Comparison of ENCODE assay signal across 14 cellular contexts in the genomic region with DNA sequence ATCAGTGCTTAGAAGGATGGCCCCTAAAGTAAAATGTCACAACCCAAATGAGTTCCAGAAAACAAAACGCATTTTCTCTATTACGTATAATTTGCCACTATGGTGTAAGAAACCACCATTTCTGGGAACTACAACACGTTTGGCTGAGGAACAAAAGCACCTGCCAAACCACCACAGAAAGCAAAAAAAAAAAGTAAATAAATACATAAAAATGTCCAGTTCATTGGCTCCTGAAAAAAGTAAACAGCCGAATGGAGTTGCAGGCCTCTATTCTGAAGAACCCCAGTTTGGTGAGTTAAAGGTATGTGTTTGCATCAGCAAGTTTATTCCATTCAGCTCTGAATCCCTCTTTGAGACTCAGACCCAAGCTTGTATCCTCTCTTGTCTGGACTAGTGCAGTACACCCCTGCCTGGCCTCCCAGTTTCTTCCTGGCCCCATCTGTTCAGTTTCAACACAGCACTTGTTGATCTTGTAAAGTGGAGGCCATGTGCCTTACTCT. TPM values are rescaled to one million over a fixed set of nuclear protein-coding genes. Genes with fewer than 3 reads are reported as not detected.
A peak's percentile ranks its signal among the peaks of the same experiment; 100 is the strongest.
DNase-seq lines count a peak whose midpoint lies in the region; ATAC-seq and TF ChIP-seq lines count a peak whose summit lies in the region.
"Had no signal": no experiment of that assay in that cellular context is flagged by ENCODE, and none has a peak within 500 bp of the region (broad histone marks: within the 10 kb centered on the region; RNA-seq: fewer than 3 reads in every experiment).

No MANE protein-coding gene starts in this region.

- no peak for DNase-seq in CD4-positive, CD25-positive, alpha-beta regulatory T cell
- peak; percentile 20 for DNase-seq in GM12865 (ENCODE audit: low read depth)
- DNase-seq in T-helper 2 cell treated with Interferon-gamma antibody and Interleukin-4, amounts not matched to agents 5 μg/mL and 100 μg/mL, for 36 hours (ENCODE audit: low spot score), result no peak
- DNase-seq in left lobe of liver (ENCODE audit: low spot score), result no peak
- no peak for DNase-seq in NCI-H128 (lab: John Stamatoyannopoulos, UW; ENCODE audit: unreplicated experiment)
- no peak for DNase-seq in lower leg skin (ENCODE audit: low spot score in 2 of 2)
- DNase-seq: amniotic stem cell, BE2C, EL, heart left ventricle, kidney glomerular epithelial cell had no signal

- no peak overlapping the region for H3K27ac ChIP-seq in CD4-positive, CD25-positive, alpha-beta regulatory T cell (ENCODE audit: insufficient read depth, low read length, poor library complexity, severe bottlenecking)
- H3K27ac ChIP-seq: heart left ventricle, SK-N-MC had no signal

- no peak overlapping the region for H3K4me3 Mint-ChIP-seq in CD4-positive, CD25-positive, alpha-beta regulatory T cell
- peak overlapping the region; percentile 38 for H3K4me3 Mint-ChIP-seq in T-helper 2 cell treated with Interferon-gamma antibody and Interleukin-4, amounts not matched to agents 5 μg/mL and 100 μg/mL, for 36 hours

- H3K4me1 Mint-ChIP-seq in CD4-positive, CD25-positive, alpha-beta regulatory T cell, result peaks cover 31 to 72% (median 44%) of the 10 kb centered on the region in 4 donors
- H3K4me1 Mint-ChIP-seq in T-helper 2 cell treated with Interferon-gamma antibody and Interleukin-4, amounts not matched to agents 5 μg/mL and 100 μg/mL, for 36 hours (ENCODE audit: low read depth), result peaks cover 73% of the 10 kb centered on the region

- peak overlapping the region; percentile 29 to 77 (median 53) for H3K27ac Mint-ChIP-seq in CD4-positive, CD25-positive, alpha-beta regulatory T cell
- H3K27ac Mint-ChIP-seq in T-helper 2 cell treated with Interferon-gamma antibody and Interleukin-4, amounts not matched to agents 5 μg/mL and 100 μg/mL, for 36 hours, result peak overlapping the region; percentile 75

- H3K36me3 Mint-ChIP-seq in CD4-positive, CD25-positive, alpha-beta regulatory T cell, result peaks cover 35% of the 10 kb centered on the region
- peaks cover 73% of the 10 kb centered on the region for H3K36me3 Mint-ChIP-seq in T-helper 2 cell treated with Interferon-gamma antibody and Interleukin-4, amounts not matched to agents 5 μg/mL and 100 μg/mL, for 36 hours (ENCODE audit: low read depth)

- H3K27me3 Mint-ChIP-seq in CD4-positive, CD25-positive, alpha-beta regulatory T cell, result no peaks in the 10 kb centered on the region
- no peaks in the 10 kb centered on the region for H3K27me3 Mint-ChIP-seq in T-helper 2 cell treated with Interferon-gamma antibody and Interleukin-4, amounts not matched to agents 5 μg/mL and 100 μg/mL, for 36 hours (ENCODE audit: low read depth)

- H3K36me3 ChIP-seq in CD4-positive, CD25-positive, alpha-beta regulatory T cell (ENCODE audit: control insufficient read depth, insufficient read depth, low read length), result peaks cover 33% of the 10 kb centered on the region
- H3K36me3 ChIP-seq: BE2C had no signal

- no peaks in the 10 kb centered on the region for H3K27me3 ChIP-seq in CD4-positive, CD25-positive, alpha-beta regulatory T cell (ENCODE audit: control insufficient read depth, insufficient read depth, low read length)
- H3K27me3 ChIP-seq: BE2C, heart left ventricle had no signal

- WGBS in lower leg skin, 2 donors, result 82% methylated on average over 4 of the region's 4 CpGs

- ATAC-seq in CD4-positive, CD25-positive, alpha-beta regulatory T cell (ENCODE audit: low read depth in 2 of 2), result no peak
- peak; percentile 80 for ATAC-seq in left lobe of liver
- no peak for ATAC-seq in GM18861 (IDR thresholded peaks at IDR 0.05; ENCODE audit: unreplicated experiment)
- no peak for ATAC-seq in GM18909 (IDR thresholded peaks at IDR 0.05; ENCODE audit: poor library complexity, unreplicated experiment)
- ATAC-seq: heart left ventricle had no signal

- TF ChIP-seq CTCF in GM12865 (IDR thresholded peaks at IDR 0.05; ENCODE audit: insufficient read depth, low read depth, low read length, missing control alignments) (no peak), lower leg skin (IDR thresholded peaks at IDR 0.05) (no peak)

- H3K4me1 ChIP-seq in CD4-positive, CD25-positive, alpha-beta regulatory T cell (ENCODE audit: control insufficient read depth, insufficient read depth, low read length, poor library complexity, severe bottlenecking), result peaks cover 11% of the 10 kb centered on the region
- H3K4me1 ChIP-seq: BE2C had no signal

- no peak for TF ChIP-seq POLR2A in lower leg skin (IDR thresholded peaks at IDR 0.05)

- H3K4me3 ChIP-seq in CD4-positive, CD25-positive, alpha-beta regulatory T cell (ENCODE audit: low read depth, low read length), result no peak overlapping the region
- H3K4me3 ChIP-seq in GM12865 (ENCODE audit: low read depth, low read length) (no peak overlapping the region), lower leg skin (ENCODE audit: low read depth, poor library complexity, severe bottlenecking) (no peak overlapping the region)
- H3K4me3 ChIP-seq: heart left ventricle, SK-N-MC had no signal

- intact Hi-C loops in lower leg skin (cut with DNase I; ENCODE audit: low total_unique reads), result no loop called here

- no peaks in the 10 kb centered on the region for H3K9me3 Mint-ChIP-seq in CD4-positive, CD25-positive, alpha-beta regulatory T cell
- H3K9me3 Mint-ChIP-seq in T-helper 2 cell treated with Interferon-gamma antibody and Interleukin-4, amounts not matched to agents 5 μg/mL and 100 μg/mL, for 36 hours, result no peaks in the 10 kb centered on the region

- H3K9me3 ChIP-seq in CD4-positive, CD25-positive, alpha-beta regulatory T cell (ENCODE audit: control insufficient read depth in 2 of 2, low read length in 2 of 2), result no peaks in the 10 kb centered on the region
- H3K9me3 ChIP-seq: BE2C, heart left ventricle had no signal

RNA-seq across cellular contexts. Expression of gene ERN1, which starts 36.9 kb away (rescaled TPM):
- 96.7 TPM for total RNA-seq in CD4-positive, CD25-positive, alpha-beta regulatory T cell
- 10 to 100 TPM; 30.2 to 39.3 (median 35.1) TPM for polyA plus RNA-seq in CD4-positive, CD25-positive, alpha-beta regulatory T cell
- total RNA-seq in left lobe of liver (30.9 TPM), lower leg skin (10 to 100 TPM; 18.2 to 44.0 (median 22.8) TPM)
